In genomic region chr9:115855458-115856133, GRCh38 we compare ENCODE assay signal across 25 cellular contexts.
A peak's percentile ranks its signal among the peaks of the same experiment; 100 is the strongest.
DNase-seq lines count a peak whose midpoint lies in the region; ATAC-seq, FAIRE-seq and TF ChIP-seq lines count a peak whose summit lies in the region.
"Had no signal": no experiment of that assay in that cellular context is flagged by ENCODE, and none has a peak within 500 bp of the region (broad histone marks: within the 10 kb centered on the region; RNA-seq: fewer than 3 reads in every experiment).

No MANE protein-coding gene starts in this region.

- H3K36me3 Mint-ChIP-seq in astrocyte (ENCODE audit: low read depth, unreplicated experiment): no peaks in the 10 kb centered on the region
- H3K36me3 Mint-ChIP-seq: IgD-negative memory B cell, memory B cell, T-cell, type B pancreatic cell had no signal

- no peak overlapping the region for H3K4me2 ChIP-seq in astrocyte (ENCODE audit: low read length)
- H3K4me2 ChIP-seq: BLaER1 had no signal

- no peaks in the 10 kb centered on the region for H4K20me1 ChIP-seq in astrocyte (ENCODE audit: insufficient read depth, low read length)
- H4K20me1 ChIP-seq: BLaER1 had no signal

- no peaks in the 10 kb centered on the region for H3K79me2 ChIP-seq in astrocyte (ENCODE audit: insufficient read depth, low read length)

- TF ChIP-seq CTCF in astrocyte (IDR thresholded peaks at IDR 0.05; ENCODE audit: insufficient read depth, low read depth, low read length): no peak

- no peak for ATAC-seq in HG03280 (IDR thresholded peaks at IDR 0.05; ENCODE audit: unreplicated experiment)
- no peak for ATAC-seq in GM18517 (IDR thresholded peaks at IDR 0.05; ENCODE audit: unreplicated experiment)
- no peak for ATAC-seq in HG03025 (IDR thresholded peaks at IDR 0.05; ENCODE audit: low FRiP score, unreplicated experiment)
- ATAC-seq: activated T-cell treated with anti-CD3 and anti-CD28 coated beads, Interleukin-2, amount 50 U/mL, for 4 hours; Right ventricle myocardium inferior; T-cell had no signal

- no peak overlapping the region for H3K4me3 Mint-ChIP-seq in astrocyte (ENCODE audit: unreplicated experiment)
- H3K4me3 Mint-ChIP-seq: activated T-cell treated with anti-CD3 and anti-CD28 coated beads, Interleukin-2, amount 50 U/mL, for 4 hours; dendritic cell treated with granulocyte-macrophage colony-stimulating factor and Interleukin-4, amounts not matched to agents 40 ng/mL and 50 ng/mL, for 4 days; IgD-negative memory B cell; memory B cell; T-cell; type B pancreatic cell had no signal

- no peaks in the 10 kb centered on the region for H3K4me1 ChIP-seq in astrocyte (ENCODE audit: insufficient read depth, low read length)

- no peak overlapping the region for H2AFZ ChIP-seq in astrocyte (ENCODE audit: low read depth, low read length)

- no peaks in the 10 kb centered on the region for H3K27me3 Mint-ChIP-seq in astrocyte (ENCODE audit: low read depth, unreplicated experiment)
- H3K27me3 Mint-ChIP-seq: dendritic cell treated with granulocyte-macrophage colony-stimulating factor and Interleukin-4, amounts not matched to agents 40 ng/mL and 50 ng/mL, for 4 days; IgD-negative memory B cell had no signal

- H3K27ac Mint-ChIP-seq in astrocyte (ENCODE audit: unreplicated experiment): no peak overlapping the region
- H3K27ac Mint-ChIP-seq: dendritic cell treated with granulocyte-macrophage colony-stimulating factor and Interleukin-4, amounts not matched to agents 40 ng/mL and 50 ng/mL, for 4 days; IgD-negative memory B cell; memory B cell; T-cell; type B pancreatic cell had no signal

- H3K9me3 ChIP-seq in astrocyte (ENCODE audit: insufficient read depth, low read depth, low read length): no peaks in the 10 kb centered on the region
- H3K9me3 ChIP-seq: BLaER1 had no signal

- H3K27ac ChIP-seq in astrocyte (ENCODE audit: low read depth, low read length): no peak overlapping the region
- H3K27ac ChIP-seq: BLaER1 had no signal

- peaks cover 3% of the 10 kb centered on the region for H3K9me3 Mint-ChIP-seq in astrocyte (ENCODE audit: unreplicated experiment)
- H3K9me3 Mint-ChIP-seq: type B pancreatic cell had no signal

- in situ Hi-C loops in G401 (cut with HindIII; ENCODE audit: low sequenced_read_pairs): no loop called here

- no peak overlapping the region for H3K4me3 ChIP-seq in astrocyte (ENCODE audit: insufficient read depth, low read depth, low read length)
- H3K4me3 ChIP-seq: BLaER1 had no signal

- peaks cover 15% of the 10 kb centered on the region for H3K4me1 Mint-ChIP-seq in astrocyte (ENCODE audit: low read depth, unreplicated experiment)
- H3K4me1 Mint-ChIP-seq: IgD-negative memory B cell, memory B cell, T-cell had no signal

- peak; percentile 39 for FAIRE-seq in astrocyte (lab: Jason Lieb, UNC)
- FAIRE-seq: GM12892 had no signal

- H3K27me3 ChIP-seq in astrocyte (ENCODE audit: insufficient read depth, low read length): no peaks in the 10 kb centered on the region
- H3K27me3 ChIP-seq: BLaER1 had no signal

- H3K9ac ChIP-seq in astrocyte (ENCODE audit: low read length): no peak overlapping the region
- H3K9ac ChIP-seq: BLaER1 had no signal

- DNase-seq in AG08395 (ENCODE audit: low spot score) (peak; percentile 12), LHCN-M2 (ENCODE audit: low read depth) (peak; percentile 40), astrocyte (ENCODE audit: low read depth) (no peak), iPS-NIHi11 (ENCODE audit: low spot score) (peak; percentile 13), G401 (ENCODE audit: low spot score) (no peak)
- DNase-seq: activated naive CD4-positive, alpha-beta T cell treated with Interleukin-2 at 50 U/mL for 16 hours; activated T-cell treated with anti-CD3 and anti-CD28 coated beads, Interleukin-2, amount 50 U/mL, for 4 hours; caudate nucleus; DMS79; NCI-H2081 treated with DMSO at 0.1 percent for 48 hours; NCI-H446; NCI-H82; occipital lobe; stimulated activated CD8-positive, alpha-beta memory T cell treated with anti-CD3 and anti-CD28 coated beads, Interleukin-4, amount 100 ng/mL, for 48 hours; T-cell had no signal

- no peaks in the 10 kb centered on the region for H3K36me3 ChIP-seq in astrocyte (ENCODE audit: insufficient read depth, low read length)
- H3K36me3 ChIP-seq: BLaER1 had no signal

Comparison
In these comparisons a context has a peak if more than half of its experiments do, and no peak if none do; other contexts are left out.
1. DNase-seq: peak in AG08395 (single experiment), LHCN-M2 (single experiment) and iPS-NIHi11 (single experiment); none in astrocyte (single experiment) and G401 (single experiment).